In genomic region chrX:771536-771935, GRCh38 we compare ENCODE assay signal across 17 cellular contexts.
DNase-seq lines count a peak whose midpoint lies in the region; ATAC-seq and TF ChIP-seq lines count a peak whose summit lies in the region.
"Had no signal": no experiment of that assay in that cellular context is flagged by ENCODE, and none has a peak within 500 bp of the region (broad histone marks: within the 10 kb centered on the region; RNA-seq: fewer than 3 reads in every experiment).

No MANE protein-coding gene starts in this region.

- intact Hi-C loops in stomach (cut with DNase I; ENCODE audit: low total_unique reads), result no loop called here

- H2AFZ ChIP-seq in Karpas-422 (ENCODE audit: low read length) (no peak overlapping the region), mesenchymal stem cell (ENCODE audit: low read depth, low read length) (no peak overlapping the region)
- H2AFZ ChIP-seq: GM23248 had no signal

- TF ChIP-seq CTCF in coronary artery (IDR thresholded peaks at IDR 0.05) (no peak), stomach (IDR thresholded peaks at IDR 0.05) (no peak)

- no peak overlapping the region for H2BK120ac ChIP-seq in mesenchymal stem cell (ENCODE audit: low read depth, low read length)

- no peak for ATAC-seq in GM19023 (IDR thresholded peaks at IDR 0.05; ENCODE audit: unreplicated experiment)

- H3K79me1 ChIP-seq in mesenchymal stem cell (replicated peaks; ENCODE audit: low read length, poor library complexity, severe bottlenecking), result no peaks in the 10 kb centered on the region

- H3K4me2 ChIP-seq in Karpas-422 (ENCODE audit: low read depth, low read length, poor library complexity, severe bottlenecking) (peak overlapping the region; percentile 48), mesenchymal stem cell (ENCODE audit: low read length, poor library complexity, severe bottlenecking) (no peak overlapping the region)

- no peak overlapping the region for H3K23ac ChIP-seq in mesenchymal stem cell (ENCODE audit: low read length in 2 of 2)

- peaks cover 57% of the 10 kb centered on the region for H3K4me1 ChIP-seq in Karpas-422 (ENCODE audit: low read length)
- H3K4me1 ChIP-seq in stomach, result no peaks in the 10 kb centered on the region
- H3K4me1 ChIP-seq in mesenchymal stem cell (ENCODE audit: control insufficient read depth, insufficient read depth, low read depth, low read length), result no peaks in the 10 kb centered on the region

- no peak overlapping the region for H3K18ac ChIP-seq in mesenchymal stem cell (ENCODE audit: low read depth in 1 of 2, low read length in 2 of 2)

- no peak overlapping the region for H2BK12ac ChIP-seq in mesenchymal stem cell (ENCODE audit: low read length in 2 of 2)

- no peak overlapping the region for H2AK5ac ChIP-seq in mesenchymal stem cell (ENCODE audit: low read length, severe bottlenecking)

- H3K27me3 ChIP-seq in Karpas-422 (ENCODE audit: low read length), result no peaks in the 10 kb centered on the region
- H3K27me3 ChIP-seq in stomach, result no peaks in the 10 kb centered on the region
- H3K27me3 ChIP-seq in mesenchymal stem cell (ENCODE audit: control insufficient read depth in 1 of 2, insufficient read depth in 1 of 2, low read length in 2 of 2), result no peaks in the 10 kb centered on the region

- H4K91ac ChIP-seq in mesenchymal stem cell (ENCODE audit: low read length), result no peak overlapping the region

- no peaks in the 10 kb centered on the region for H3K79me2 ChIP-seq in Karpas-422 (ENCODE audit: low read length)

- H3K9me3 ChIP-seq in Karpas-422 (ENCODE audit: low read length) (no peaks in the 10 kb centered on the region), stomach (peaks cover 0 to 45% (median 8%) of the 10 kb centered on the region in 4 donors), mesenchymal stem cell (ENCODE audit: control insufficient read depth, low read length) (peaks cover 9% of the 10 kb centered on the region)

- H3K9ac ChIP-seq in Karpas-422 (ENCODE audit: low read length), result no peak overlapping the region
- H3K9ac ChIP-seq in mesenchymal stem cell (ENCODE audit: low read length), result no peak overlapping the region
- H3K9ac ChIP-seq: GM23248 had no signal

- no peak overlapping the region for H3K4ac ChIP-seq in mesenchymal stem cell (ENCODE audit: low read depth in 1 of 2, low read length in 2 of 2)

- H4K8ac ChIP-seq in mesenchymal stem cell (ENCODE audit: low read length), result no peak overlapping the region

- H3K14ac ChIP-seq in mesenchymal stem cell (ENCODE audit: low read length in 2 of 2), result no peak overlapping the region

- H3K36me3 ChIP-seq in Karpas-422 (ENCODE audit: insufficient read depth, low read length), result no peaks in the 10 kb centered on the region
- no peaks in the 10 kb centered on the region for H3K36me3 ChIP-seq in stomach
- H3K36me3 ChIP-seq in mesenchymal stem cell (ENCODE audit: control insufficient read depth in 1 of 2, insufficient read depth in 2 of 2, low read depth in 1 of 2, low read length in 2 of 2), result no peaks in the 10 kb centered on the region

- H2BK5ac ChIP-seq in mesenchymal stem cell (ENCODE audit: low read depth, low read length, poor library complexity, severe bottlenecking), result no peak overlapping the region

- H4K20me1 ChIP-seq in Karpas-422 (ENCODE audit: insufficient read depth, low read depth, low read length), result no peaks in the 10 kb centered on the region

- no peak overlapping the region for H2BK15ac ChIP-seq in mesenchymal stem cell (ENCODE audit: low read depth, poor library complexity, severe bottlenecking)

- H3K27ac ChIP-seq in Karpas-422 (ENCODE audit: low read length) (peak overlapping the region; percentile 69), coronary artery (no peak overlapping the region), stomach (no peak overlapping the region), mesenchymal stem cell (ENCODE audit: low read length, poor library complexity, severe bottlenecking) (no peak overlapping the region)
- H3K27ac ChIP-seq: GM23248 had no signal

- DNase-seq in Karpas-422, result no peak
- DNase-seq in coronary artery (ENCODE audit: low spot score), result peak; percentile 52
- DNase-seq in mesenteric fat pad (ENCODE audit: low spot score), result peak; percentile 37
- DNase-seq in stomach, result peak; percentile 7
- no peak for DNase-seq in NCI-H1048 (lab: John Stamatoyannopoulos, UW)
- no peak for DNase-seq in activated CD4-positive, alpha-beta T cell treated with anti-CD3 and anti-CD28 coated beads, Interleukin-2, amount 50 U/mL, for 1 hour
- no peak for DNase-seq in mesenchymal stem cell
- DNase-seq: C1 segment of cervical spinal cord; Calu3; CD4-positive, alpha-beta memory T cell; COR-L47; DMS53; DMS79 treated with DMSO at 0.1 percent for 48 hours; GM23248; H7; HCEC 1CT had no signal

- no peak overlapping the region for H3K4me3 ChIP-seq in Karpas-422 (ENCODE audit: low read length)
- no peak overlapping the region for H3K4me3 ChIP-seq in coronary artery
- no peak overlapping the region for H3K4me3 ChIP-seq in stomach
- no peak overlapping the region for H3K4me3 ChIP-seq in mesenchymal stem cell (ENCODE audit: insufficient read depth in 1 of 2, low read depth in 1 of 2, low read length in 2 of 2)
- H3K4me3 ChIP-seq: GM23248 had no signal

- no peak for TF ChIP-seq POLR2A in stomach (IDR thresholded peaks at IDR 0.05)

- whole genome bisulfite sequencing in stomach, 5 donors, result 64 to 84% (median 71%) methylated on average over 6 of the region's 6 CpGs
- 57% methylated on average over 6 of the region's 6 CpGs for whole genome bisulfite sequencing in mesenchymal stem cell

- H3K9me2 ChIP-seq in Karpas-422 (replicated peaks; ENCODE audit: insufficient read depth, low read length), result no peaks in the 10 kb centered on the region

- no peak for TF ChIP-seq EP300 in stomach (IDR thresholded peaks at IDR 0.05)

Comparison
In these comparisons a context has a peak if more than half of its experiments do, and no peak if none do; other contexts are left out.
1. DNase-seq: peak in coronary artery (single experiment), mesenteric fat pad (single experiment) and stomach (single experiment); none in Karpas-422 (single experiment), NCI-H1048 (single experiment), activated CD4-positive, alpha-beta T cell treated with anti-CD3 and anti-CD28 coated beads, Interleukin-2, amount 50 U/mL, for 1 hour (single experiment) and mesenchymal stem cell (single experiment).